In the genomic region with DNA sequence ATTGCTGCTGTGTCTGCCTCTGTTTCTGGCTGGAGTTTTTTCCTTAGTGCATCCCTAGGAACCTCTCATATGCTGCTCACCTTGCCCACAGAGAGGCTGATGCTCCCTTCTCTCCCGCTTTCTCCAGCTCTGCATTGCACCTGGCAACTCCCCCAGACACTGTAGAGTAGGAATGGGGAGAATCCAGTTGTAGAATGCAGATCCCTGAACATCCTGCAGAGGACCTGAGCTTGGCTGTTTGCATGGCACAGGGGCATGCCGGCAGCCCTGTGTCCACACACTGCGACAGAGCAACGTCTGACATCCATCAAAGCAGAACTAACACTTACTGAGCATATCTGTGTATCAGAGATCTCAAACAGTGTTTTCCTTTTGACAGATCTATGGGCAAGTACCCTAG, we compare ENCODE assay signal across 19 cellular contexts. TPM values are rescaled to one million over a fixed set of nuclear protein-coding genes. Genes with fewer than 3 reads are reported as not detected.
DNase-seq lines count a peak whose midpoint lies in the region; ATAC-seq, FAIRE-seq and TF ChIP-seq lines count a peak whose summit lies in the region.
"Had no signal": no experiment of that assay in that cellular context is flagged by ENCODE, and none has a peak within 500 bp of the region (broad histone marks: within the 10 kb centered on the region; RNA-seq: fewer than 3 reads in every experiment).

No MANE protein-coding gene starts in this region.

- H3K27ac ChIP-seq in HepG2 (ENCODE audit: extremely low read length, insufficient read depth, low read length) (no peak overlapping the region), right lobe of liver (no peak overlapping the region), foreskin keratinocyte (no peak overlapping the region)

- no peak overlapping the region for H2AFZ ChIP-seq in HepG2 (ENCODE audit: low read length)

- H3K27me3 Mint-ChIP-seq in type B pancreatic cell = no peaks in the 10 kb centered on the region

- H3K27me3 ChIP-seq in HepG2 (ENCODE audit: control insufficient read depth in 1 of 2, insufficient read depth in 2 of 2, low read length in 2 of 2) = no peaks in the 10 kb centered on the region
- no peaks in the 10 kb centered on the region for H3K27me3 ChIP-seq in right lobe of liver
- H3K27me3 ChIP-seq in foreskin keratinocyte = no peaks in the 10 kb centered on the region
- no peaks in the 10 kb centered on the region for H3K27me3 ChIP-seq in H7 (ENCODE audit: control insufficient read depth, insufficient read depth, low read length)

- H3K79me2 ChIP-seq in HepG2 (ENCODE audit: insufficient read depth, low read length) = no peaks in the 10 kb centered on the region

- 86% methylated on average over 4 of the region's 4 CpGs for WGBS in HepG2 (ENCODE audit: low lambda C conversion rate)
- WGBS in right lobe of liver (ENCODE audit: insufficient coverage, low coverage, low lambda C conversion rate, missing lambda C conversion rate) = 81% methylated on average over 4 of the region's 4 CpGs

- peak; percentile 81 for ATAC-seq in HepG2
- no peak for ATAC-seq in right lobe of liver
- ATAC-seq in foreskin keratinocyte = peak; percentile 41

- peaks cover 3% of the 10 kb centered on the region for H3K36me3 Mint-ChIP-seq in type B pancreatic cell

- no peaks in the 10 kb centered on the region for H4K20me1 ChIP-seq in HepG2 (ENCODE audit: insufficient read depth, low read length)

- H3K9ac ChIP-seq in HepG2 (ENCODE audit: insufficient read depth, low read depth, low read length) = no peak overlapping the region

- H3K4me1 ChIP-seq in HepG2 (ENCODE audit: insufficient read depth, low read length) = peaks cover 3% of the 10 kb centered on the region
- H3K4me1 ChIP-seq in right lobe of liver = peaks cover 0 to 3% (median 0%) of the 10 kb centered on the region in 4 donors
- peaks cover 4% of the 10 kb centered on the region for H3K4me1 ChIP-seq in foreskin keratinocyte

- no peak for FAIRE-seq in HepG2 (lab: Jason Lieb, UNC)

- H3K9me3 Mint-ChIP-seq in type B pancreatic cell = no peaks in the 10 kb centered on the region

- TF ChIP-seq RAD21 in HepG2 (CRISPR knock-in tag; IDR thresholded peaks at IDR 0.05) = no peak

- no TSS peak for BruUV-seq in HepG2 (replicated peaks; lab: Mats Ljungman, UMichigan)

- H3K9me3 ChIP-seq in HepG2 (ENCODE audit: low read length) = no peaks in the 10 kb centered on the region
- no peaks in the 10 kb centered on the region for H3K9me3 ChIP-seq in right lobe of liver

- DNase-seq in HepG2 (ENCODE audit: low spot score) (no peak), right lobe of liver (no peak), NCI-H69 (lab: John Stamatoyannopoulos, UW) (peak; percentile 10), foreskin keratinocyte (no peak), type B pancreatic cell (ENCODE audit: extremely low spot score, unreplicated experiment) (no peak), MV-4-11 (lab: John Stamatoyannopoulos, UW) (no peak), NCI-H2029 treated with DMSO at 0.1 percent for 48 hours (lab: John Stamatoyannopoulos, UW) (no peak), H7 (no peak)
- DNase-seq: ACHN, GF-D8, HCEC 1CT, MM.1S, NCI-H1092 treated with DMSO at 0.1 percent for 48 hours, NCI-H146, NCI-H2081, NCI-H748 treated with DMSO at 0.1 percent for 48 hours, OCI-M1, SIG-M5 had no signal

- in situ Hi-C loops in HepG2 (cut with HindIII; ENCODE audit: extremely low pct_ligation_motif_present, low pct_unique_long_range_greater_than_20kb) = no loop called here

- peaks cover 5% of the 10 kb centered on the region for H3K4me1 Mint-ChIP-seq in type B pancreatic cell (ENCODE audit: unreplicated experiment)
- H3K4me1 Mint-ChIP-seq: CD14-positive monocyte had no signal

- TF ChIP-seq POLR2A in HepG2 (IDR thresholded peaks at IDR 0.05; ENCODE audit: insufficient read depth in 1 of 2, low read depth in 2 of 2, low read length in 2 of 2) (no peak), right lobe of liver (IDR thresholded peaks at IDR 0.05) (no peak)

- intact Hi-C loops in HepG2 (cut with micrococcal nuclease; ENCODE audit: unreplicated experiment) (no loop called here), right lobe of liver (cut with DNase I) (no loop called here)

- CTCF ChIA-PET in HepG2 (lab: Yijun Ruan, JAX; ENCODE audit: low intra/inter-chr PET ratio, low total read pairs) = no interaction called here

- H3K4me3 Mint-ChIP-seq in type B pancreatic cell = no peak overlapping the region
- H3K4me3 Mint-ChIP-seq: CD14-positive monocyte had no signal

- TF ChIP-seq CTCF in HepG2 (CRISPR knock-in tag; IDR thresholded peaks at IDR 0.05) (no peak), right lobe of liver (IDR thresholded peaks at IDR 0.05) (no peak), foreskin keratinocyte (conservative IDR thresholded peaks at IDR 0.05) (no peak), type B pancreatic cell (conservative IDR thresholded peaks at IDR 0.05) (no peak)

- H3K4me3 ChIP-seq in HepG2 (replicated peaks in 1 of 3; ENCODE audit: insufficient read depth in 1 of 3, low read depth in 2 of 3, low read length in 3 of 3) = no peak overlapping the region
- no peak overlapping the region for H3K4me3 ChIP-seq in right lobe of liver
- H3K4me3 ChIP-seq in H7 (ENCODE audit: insufficient read depth, low read depth, low read length) = no peak overlapping the region

- H3K4me2 ChIP-seq in HepG2 (ENCODE audit: low read depth, low read length) = no peak overlapping the region

- H3K27ac Mint-ChIP-seq in type B pancreatic cell = peak overlapping the region; percentile 19

- peaks cover 3 to 4% of the 10 kb centered on the region in 2 experiments; a peak in 3 of 5 replicates for H3K36me3 ChIP-seq in HepG2 (replicated peaks in 1 of 2; ENCODE audit: control insufficient read depth in 1 of 2, insufficient read depth in 2 of 2, low read length in 2 of 2)
- no peaks in the 10 kb centered on the region for H3K36me3 ChIP-seq in right lobe of liver
- no peaks in the 10 kb centered on the region for H3K36me3 ChIP-seq in H7 (replicated peaks; ENCODE audit: control insufficient read depth, insufficient read depth, low read length)

- TF ChIP-seq EP300 in HepG2 (IDR thresholded peaks at IDR 0.05; ENCODE audit: low read depth in 2 of 2, low read length in 2 of 2) (no peak), HepG2 (CRISPR knock-in tag; IDR thresholded peaks at IDR 0.05; ENCODE audit: borderline replicate concordance) (no peak)

- POLR2A ChIA-PET in HepG2 (lab: Yijun Ruan, JAX) = interaction anchor here (0.8 to 3.1 kb wide), 2 partner anchors 13 to 20 kb away, joined by 3 to 10 read pairs; a partner anchor contains a TSS

TF ChIP-seq in HepG2, 621 proteins besides CTCF, POLR2A, EP300 and RAD21 (continues in another document):
- TF ChIP-seq KLF16 (CRISPR knock-in tag; IDR thresholded peaks at IDR 0.05) = no peak
- no peak for TF ChIP-seq HOXD1 (CRISPR knock-in tag; IDR thresholded peaks at IDR 0.05)

RNA-seq across cellular contexts. Expression of a gene that starts 19.8 kb away (rescaled TPM):
- total RNA-seq in HepG2 (2016; rRNA removed; fragmentation: Illumina TruSeq; extraction: Trizol) = 4.8 and 6.3 TPM in 2 replicates
- total RNA-seq in HepG2 (2016; cell fraction: cytosol; rRNA removed; fragmentation: Illumina TruSeq; extraction: Trizol; ENCODE audit: low read depth) = 9.3 and 10.6 TPM in 2 replicates
- total RNA-seq in HepG2 (2016; cell fraction: insoluble cytoplasmic fraction; rRNA removed; fragmentation: Illumina TruSeq; extraction: Trizol) = 4.5 and 4.6 TPM in 2 replicates
- 9.1 and 12.0 TPM in 2 replicates for total RNA-seq in HepG2 (2016; cell fraction: membrane; rRNA removed; fragmentation: Illumina TruSeq; extraction: Trizol)
- 2.9 and 4.7 TPM in 2 replicates for total RNA-seq in HepG2 (2016; cell fraction: nucleus; rRNA removed; fragmentation: Illumina TruSeq; extraction: Trizol)
- 2.7 and 3.1 TPM in 2 replicates for polyA plus RNA-seq in HepG2 (2011; rRNA removed)
- polyA plus RNA-seq in HepG2 (2011; cell fraction: cytosol; rRNA removed) = 2.1 and 2.8 TPM in 2 replicates
- 2.7 and 3.4 TPM in 2 replicates for polyA plus RNA-seq in HepG2 (2011; cell fraction: nucleus; rRNA removed)
- 2.6 and 6.6 TPM in 2 replicates for polyA plus RNA-seq in HepG2 (2012)
- 12.6 and 13.6 TPM in 2 replicates for polyA plus RNA-seq in HepG2 (2016; cell fraction: cytosol; fragmentation: Illumina TruSeq; extraction: Trizol; ENCODE audit: low read depth)
- polyA plus RNA-seq in HepG2 (2016; cell fraction: insoluble cytoplasmic fraction; fragmentation: Illumina TruSeq; extraction: Trizol; ENCODE audit: low read depth) = 3.8 and 4.8 TPM in 2 replicates
- 8.6 and 10.0 TPM in 2 replicates for polyA plus RNA-seq in HepG2 (2016; cell fraction: membrane; fragmentation: Illumina TruSeq; extraction: Trizol; ENCODE audit: low read depth)
- polyA plus RNA-seq in HepG2 (2016; cell fraction: nucleus; fragmentation: Illumina TruSeq; extraction: Trizol; ENCODE audit: insufficient read depth, low read depth) = 5.4 and 5.8 TPM in 2 replicates
- polyA minus RNA-seq in HepG2 (2011; rRNA and poly(A)+ RNA removed; ENCODE audit: low replicate concordance) = 0.90 and 2.6 TPM in 2 replicates
- 0.79 and 2.3 TPM in 2 replicates for polyA minus RNA-seq in HepG2 (2011; cell fraction: cytosol; rRNA and poly(A)+ RNA removed)
- 1.7 and 2.5 TPM in 2 replicates for polyA minus RNA-seq in HepG2 (2011; cell fraction: nucleus; rRNA and poly(A)+ RNA removed)
- 10 to 100 TPM; 10.6 to 24.6 (median 17.8) TPM for total RNA-seq in right lobe of liver
- total RNA-seq in foreskin keratinocyte = 1.9 and 2.2 TPM in 2 replicates
- polyA plus RNA-seq in foreskin keratinocyte = 2.5 and 2.8 TPM in 2 replicates
- 4.4 TPM in 2 replicates for total RNA-seq in type B pancreatic cell (ENCODE audit: low replicate concordance)
- total RNA-seq in H7 (2014; rRNA removed; shearing (Covaris generic)) = 0.78 and 1.4 TPM in 2 replicates

Comparison
In these comparisons a context has a peak if more than half of its experiments do, and no peak if none do; other contexts are left out.
1. ATAC-seq: peak in HepG2 (single experiment) and foreskin keratinocyte (single experiment); none in right lobe of liver (0 of 4).